Comparison of ENCODE assay signal across 23 cellular contexts in genomic region chr5:165508286-165508685, GRCh38.
"Had no signal": no experiment of that assay in that cellular context is flagged by ENCODE, and none has a peak within 500 bp of the region (broad histone marks: within the 10 kb centered on the region; RNA-seq: fewer than 3 reads in every experiment).

No MANE protein-coding gene starts in this region.

- ATAC-seq: activated CD8-positive, alpha-beta T cell treated with anti-CD3 and anti-CD28 coated beads for 36 hours; activated naive CD4-positive, alpha-beta T cell treated with anti-CD3 and anti-CD28 coated beads, Interleukin-2, amount 50 U/mL, for 72 hours; activated T-cell treated with anti-CD3 and anti-CD28 coated beads, Interleukin-2, amount 50 U/mL, for 72 hours; body of pancreas; left lung; lower lobe of right lung; natural killer cell treated with Interleukin-12 subunit alpha and Interleukin-12 subunit beta and Interleukin-15 and Interleukin-18, amount 100 ng/mL, for 72 hours; right cardiac atrium; stimulated activated naive CD8-positive, alpha-beta T cell treated with anti-CD3 and anti-CD28 coated beads, Interleukin-15, Interleukin-2, amounts not matched to agents 100 U/mL and 50 U/mL, for 24 hours had no signal

- H3K9me3 ChIP-seq: body of pancreas, colonic mucosa, testis had no signal

- H3K27me3 ChIP-seq: body of pancreas, cardiac muscle cell, colonic mucosa, left lung, spleen, testis, transverse colon had no signal

- H3K4me1 ChIP-seq: body of pancreas, colonic mucosa, left lung, lower lobe of right lung, spleen, testis, transverse colon had no signal

- H3K27ac ChIP-seq: body of pancreas, cardiac muscle cell, colonic mucosa, left lung, lower lobe of right lung, spleen, testis, transverse colon had no signal

- H3K36me3 ChIP-seq: cardiac muscle cell, colonic mucosa, left lung, lower lobe of right lung, spleen, transverse colon had no signal

- DNase-seq: activated CD4-positive, alpha-beta T cell treated with anti-CD3 and anti-CD28 coated beads for 1 hour; activated CD4-positive, alpha-beta T cell treated with anti-CD3 and anti-CD28 coated beads, Interleukin-2, amount 10 ng/mL, durations not matched to agents 7 days and 5 days; activated CD8-positive, alpha-beta T cell treated with anti-CD3 and anti-CD28 coated beads for 36 hours; activated naive CD4-positive, alpha-beta T cell; activated T-cell treated with anti-CD3 and anti-CD28 coated beads, Interleukin-2, amount 50 U/mL, for 72 hours; anterior cingulate cortex; body of pancreas; cerebellar nuclear complex; colonic mucosa; effector CD8-positive, alpha-beta T cell; left lung; lower lobe of right lung; mesendoderm; right cardiac atrium; spleen; stimulated activated CD4-positive, alpha-beta T cell treated with anti-CD3 and anti-CD28 coated beads, Interleukin-2, amount 100 ng/mL, for 48 hours; stimulated activated naive CD8-positive, alpha-beta T cell treated with anti-CD3 and anti-CD28 coated beads, Interleukin-15, Interleukin-2, amounts not matched to agents 100 U/mL and 50 U/mL, for 24 hours; testis; transverse colon had no signal

- FAIRE-seq: frontal cortex had no signal

- H3K4me3 ChIP-seq: body of pancreas, cardiac muscle cell, colonic mucosa, left lung, lower lobe of right lung, spleen, testis, transverse colon had no signal
